ENCODE assay signal across 8 cellular contexts in the genomic region with DNA sequence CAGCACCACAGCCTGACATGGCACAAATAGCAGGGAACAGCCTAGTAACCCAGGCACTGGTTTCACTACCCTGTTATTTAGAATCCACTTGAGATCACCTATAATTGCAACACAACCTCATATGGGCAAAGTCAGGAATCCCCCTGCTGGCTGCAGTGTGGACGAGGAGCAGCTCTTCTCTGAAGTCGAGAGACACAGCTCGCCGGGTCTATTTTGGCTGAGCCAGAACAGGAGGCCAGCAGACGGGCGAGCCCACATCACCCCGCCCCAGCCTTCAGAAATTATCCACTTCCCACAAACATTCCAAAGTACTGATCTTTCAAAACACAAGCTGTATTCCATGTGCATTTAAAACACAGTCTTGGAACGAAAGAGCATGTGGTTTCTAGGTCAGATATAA.
DNase-seq lines count a peak whose midpoint lies in the region; ATAC-seq and TF ChIP-seq lines count a peak whose summit lies in the region.

No MANE protein-coding gene starts in this region.

- H3K27ac ChIP-seq in esophagus muscularis mucosa (replicated peaks in 1 of 4) = peak overlapping the region; percentile 66 to 78 (median 70)

- peak overlapping the region in 2 of 4 donors; percentile 5 to 24 for H3K4me3 ChIP-seq in esophagus muscularis mucosa

- intact Hi-C loops in esophagus muscularis mucosa (cut with DNase I) = loop anchor here (10.0 kb wide), 1 partner anchor 264 kb away; no protein-coding TSS in a partner anchor

- no peak for ATAC-seq in HG02885 (IDR thresholded peaks at IDR 0.05; ENCODE audit: poor library complexity, unreplicated experiment)
- ATAC-seq in HG03045 (IDR thresholded peaks at IDR 0.05; ENCODE audit: unreplicated experiment) = no peak

- TF ChIP-seq CTCF in esophagus muscularis mucosa (IDR thresholded peaks at IDR 0.05) = peak in 2 of 3 experiments; percentile 39 to 42
- TF ChIP-seq CTCF in GM13977 (IDR thresholded peaks at IDR 0.05; ENCODE audit: extremely low read depth, insufficient read depth, missing control alignments) = no peak

- no peaks in the 10 kb centered on the region for H3K36me3 ChIP-seq in esophagus muscularis mucosa

- H3K4me1 ChIP-seq in esophagus muscularis mucosa = peaks cover 0 to 80% (median 58%) of the 10 kb centered on the region in 4 donors

- no peaks in the 10 kb centered on the region for H3K27me3 ChIP-seq in esophagus muscularis mucosa

- TF ChIP-seq EP300 in esophagus muscularis mucosa (IDR thresholded peaks at IDR 0.05) = no peak

- in situ Hi-C loops in GM13977 (cut with MboI; ENCODE audit: low pct_unique_long_range_greater_than_20kb, low sequenced_read_pairs, unreplicated experiment) = no loop called here

- 30% methylated on average over 8 of the region's 8 CpGs for WGBS in esophagus muscularis mucosa

- H3K9me3 ChIP-seq in esophagus muscularis mucosa = no peaks in the 10 kb centered on the region

- peak; percentile 47 for DNase-seq in ELF-1 (ENCODE audit: low read depth, low spot score)
- DNase-seq in NCI-H748 treated with DMSO at 0.1 percent for 48 hours (lab: John Stamatoyannopoulos, UW) = peak; percentile 23
- DNase-seq in esophagus muscularis mucosa (ENCODE audit: extremely low spot score) = no peak
- DNase-seq in non-pigmented ciliary epithelial cell (ENCODE audit: low read depth) = peak; percentile 83
- DNase-seq in NCI-H510A (lab: John Stamatoyannopoulos, UW) = no peak
- DNase-seq in GM13977 (ENCODE audit: low spot score) = no peak

- no peak for TF ChIP-seq POLR2A in esophagus muscularis mucosa (IDR thresholded peaks at IDR 0.05; ENCODE audit: low read depth)

Comparison
In these comparisons a context has a peak if more than half of its experiments do, and no peak if none do; other contexts are left out.
1. DNase-seq: peak in ELF-1 (single experiment), NCI-H748 treated with DMSO at 0.1 percent for 48 hours (single experiment) and non-pigmented ciliary epithelial cell (single experiment); none in esophagus muscularis mucosa (single experiment), NCI-H510A (single experiment) and GM13977 (single experiment).